Comparison of ENCODE assay signal across 22 cellular contexts in genomic region chr4:155001229-155001628, GRCh38.
DNase-seq lines count a peak whose midpoint lies in the region; ATAC-seq and TF ChIP-seq lines count a peak whose summit lies in the region.
"Had no signal": no experiment of that assay in that cellular context is flagged by ENCODE, and none has a peak within 500 bp of the region (broad histone marks: within the 10 kb centered on the region; RNA-seq: fewer than 3 reads in every experiment).

No MANE protein-coding gene starts in this region.

- peak overlapping the region; percentile 4 for H3K4me3 ChIP-seq in adipocyte (ENCODE audit: low read length)
- no peak overlapping the region for H3K4me3 ChIP-seq in liver (ENCODE audit: low read depth in 1 of 3, low read length in 3 of 3)
- H3K4me3 ChIP-seq: A549; BLaER1 treated with 17β-estradiol and CSF1 and Interleukin-3, amounts not matched to agents 10 nM and 100 nM; HAP-1 had no signal

- no peaks in the 10 kb centered on the region for H3K36me3 ChIP-seq in adipocyte (ENCODE audit: control insufficient read depth, insufficient read depth, low read length, severe bottlenecking)
- H3K36me3 ChIP-seq in liver (ENCODE audit: control insufficient read depth in 4 of 4, insufficient read depth in 3 of 4, low read depth in 1 of 4, low read length in 3 of 4): no peaks in the 10 kb centered on the region
- H3K36me3 ChIP-seq: BE2C; BLaER1 treated with 17β-estradiol and CSF1 and Interleukin-3, amounts not matched to agents 10 nM and 100 nM; HAP-1 had no signal

- H3K4me1 ChIP-seq in adipocyte (ENCODE audit: control insufficient read depth, insufficient read depth, low read length) (peaks cover 65% of the 10 kb centered on the region), liver (ENCODE audit: control insufficient read depth in 4 of 4, insufficient read depth in 4 of 4, low read length in 3 of 4) (peaks cover 9 to 37% (median 21%) of the 10 kb centered on the region in 4 donors)
- H3K4me1 ChIP-seq: A549, HAP-1 had no signal

- DNase-seq in adipocyte (ENCODE audit: low read depth) (no peak), left kidney (ENCODE audit: low read depth, low spot score) (peak; percentile 10), renal cortical epithelial cell (ENCODE audit: low read depth) (peak; percentile 70), HPDE6-E6E7 (ENCODE audit: extremely low spot score) (no peak), NCI-H1105 treated with DMSO at 0.1 percent for 48 hours (lab: John Stamatoyannopoulos, UW) (no peak)
- no peak for DNase-seq in activated CD4-positive, alpha-beta T cell treated with anti-CD3 and anti-CD28 coated beads for 48 hours
- DNase-seq: 8988T; ACHN; AML-193; BE2C; Calu3; CD4-positive, alpha-beta memory T cell; COR-L47; DMS53; DMS79 treated with DMSO at 0.1 percent for 48 hours; GF-D8; GOT3 had no signal

- peak overlapping the region in 1 of 2 donors; percentile 30 for H3K27ac ChIP-seq in liver (ENCODE audit: low read depth in 1 of 2, low read length in 2 of 2)
- H3K27ac ChIP-seq: A549; BLaER1 treated with 17β-estradiol and CSF1 and Interleukin-3, amounts not matched to agents 10 nM and 100 nM had no signal

- H3K9ac ChIP-seq in adipocyte (ENCODE audit: low read length): peak overlapping the region; percentile 90
- H3K9ac ChIP-seq in liver (ENCODE audit: low read depth in 1 of 2, low read length in 2 of 2): no peak overlapping the region
- H3K9ac ChIP-seq: BLaER1 treated with 17β-estradiol and CSF1 and Interleukin-3, amounts not matched to agents 10 nM and 100 nM had no signal

- no peak for TF ChIP-seq CTCF in liver (IDR thresholded peaks at IDR 0.05; ENCODE audit: low read depth, low read length, missing input control)

- H3K9me3 ChIP-seq in adipocyte (ENCODE audit: control insufficient read depth, low read length) (no peaks in the 10 kb centered on the region), liver (ENCODE audit: control insufficient read depth in 4 of 4, low read length in 3 of 4) (no peaks in the 10 kb centered on the region)
- H3K9me3 ChIP-seq: A549, BE2C, HAP-1 had no signal

- H3K27me3 ChIP-seq in adipocyte (replicated peaks; ENCODE audit: control insufficient read depth, insufficient read depth, low read length) (no peaks in the 10 kb centered on the region), liver (ENCODE audit: control insufficient read depth in 4 of 4, insufficient read depth in 4 of 4, low read length in 3 of 4) (no peaks in the 10 kb centered on the region)
- H3K27me3 ChIP-seq: BE2C; BLaER1 treated with 17β-estradiol and CSF1 and Interleukin-3, amounts not matched to agents 10 nM and 100 nM had no signal

- no peak for ATAC-seq in GM21367 (IDR thresholded peaks at IDR 0.05; ENCODE audit: unreplicated experiment)
- ATAC-seq: A549 had no signal

- no peak for TF ChIP-seq RAD21 in liver (IDR thresholded peaks at IDR 0.05)

- 66% methylated on average over 2 of the region's 2 CpGs for WGBS in liver

TF ChIP-seq in liver, 16 proteins besides CTCF, POLR2A, EP300 and RAD21:
- TF ChIP-seq EGR1 (IDR thresholded peaks at IDR 0.05; ENCODE audit: low read depth in 2 of 2) (no peak), SP1 (IDR thresholded peaks at IDR 0.05) (peak; percentile 56), RXRA (IDR thresholded peaks at IDR 0.05) (peak in 1 of 2 donors; percentile 46), FOXA1 (IDR thresholded peaks at IDR 0.05) (no peak), HNF4G (IDR thresholded peaks at IDR 0.05) (peak; percentile 58), NR2F2 (IDR thresholded peaks at IDR 0.05) (no peak), JUND (IDR thresholded peaks at IDR 0.05) (peak in 1 of 2 donors; percentile 15), ZBTB33 (IDR thresholded peaks at IDR 0.05) (no peak), GABPA (IDR thresholded peaks at IDR 0.05 in 1 of 2, conservative IDR thresholded peaks at IDR 0.05 in 1 of 2) (no peak), TAF1 (conservative IDR thresholded peaks at IDR 0.05) (no peak), FOXA2 (IDR thresholded peaks at IDR 0.05) (no peak), ATF3 (IDR thresholded peaks at IDR 0.05) (no peak), YY1 (IDR thresholded peaks at IDR 0.05) (peak; percentile 54), HNF4A (conservative IDR thresholded peaks at IDR 0.05) (peak; percentile 80 to 82)
- TF ChIP-seq, protein P1, sequence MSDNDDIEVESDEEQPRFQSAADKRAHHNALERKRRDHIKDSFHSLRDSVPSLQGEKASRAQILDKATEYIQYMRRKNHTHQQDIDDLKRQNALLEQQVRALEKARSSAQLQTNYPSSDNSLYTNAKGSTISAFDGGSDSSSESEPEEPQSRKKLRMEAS (IDR thresholded peaks at IDR 0.05): peak; percentile 38
- TF ChIP-seq, protein P2, sequence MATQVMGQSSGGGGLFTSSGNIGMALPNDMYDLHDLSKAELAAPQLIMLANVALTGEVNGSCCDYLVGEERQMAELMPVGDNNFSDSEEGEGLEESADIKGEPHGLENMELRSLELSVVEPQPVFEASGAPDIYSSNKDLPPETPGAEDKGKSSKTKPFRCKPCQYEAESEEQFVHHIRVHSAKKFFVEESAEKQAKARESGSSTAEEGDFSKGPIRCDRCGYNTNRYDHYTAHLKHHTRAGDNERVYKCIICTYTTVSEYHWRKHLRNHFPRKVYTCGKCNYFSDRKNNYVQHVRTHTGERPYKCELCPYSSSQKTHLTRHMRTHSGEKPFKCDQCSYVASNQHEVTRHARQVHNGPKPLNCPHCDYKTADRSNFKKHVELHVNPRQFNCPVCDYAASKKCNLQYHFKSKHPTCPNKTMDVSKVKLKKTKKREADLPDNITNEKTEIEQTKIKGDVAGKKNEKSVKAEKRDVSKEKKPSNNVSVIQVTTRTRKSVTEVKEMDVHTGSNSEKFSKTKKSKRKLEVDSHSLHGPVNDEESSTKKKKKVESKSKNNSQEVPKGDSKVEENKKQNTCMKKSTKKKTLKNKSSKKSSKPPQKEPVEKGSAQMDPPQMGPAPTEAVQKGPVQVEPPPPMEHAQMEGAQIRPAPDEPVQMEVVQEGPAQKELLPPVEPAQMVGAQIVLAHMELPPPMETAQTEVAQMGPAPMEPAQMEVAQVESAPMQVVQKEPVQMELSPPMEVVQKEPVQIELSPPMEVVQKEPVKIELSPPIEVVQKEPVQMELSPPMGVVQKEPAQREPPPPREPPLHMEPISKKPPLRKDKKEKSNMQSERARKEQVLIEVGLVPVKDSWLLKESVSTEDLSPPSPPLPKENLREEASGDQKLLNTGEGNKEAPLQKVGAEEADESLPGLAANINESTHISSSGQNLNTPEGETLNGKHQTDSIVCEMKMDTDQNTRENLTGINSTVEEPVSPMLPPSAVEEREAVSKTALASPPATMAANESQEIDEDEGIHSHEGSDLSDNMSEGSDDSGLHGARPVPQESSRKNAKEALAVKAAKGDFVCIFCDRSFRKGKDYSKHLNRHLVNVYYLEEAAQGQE (IDR thresholded peaks at IDR 0.05): peak; percentile 44

Comparison
In these comparisons a context has a peak if more than half of its experiments do, and no peak if none do; other contexts are left out.
1. DNase-seq: peak in left kidney (single experiment) and renal cortical epithelial cell (single experiment); none in adipocyte (single experiment), HPDE6-E6E7 (single experiment), activated CD4-positive, alpha-beta T cell treated with anti-CD3 and anti-CD28 coated beads for 48 hours (single experiment) and NCI-H1105 treated with DMSO at 0.1 percent for 48 hours (single experiment).